ENCODE assay signal across 8 cellular contexts in genomic region chr11:111765984-111766833, GRCh38. TPM values are rescaled to one million over a fixed set of nuclear protein-coding genes. Genes with fewer than 3 reads are reported as not detected.
A peak's percentile ranks its signal among the peaks of the same experiment; 100 is the strongest.
DNase-seq lines count a peak whose midpoint lies in the region; ATAC-seq, FAIRE-seq and TF ChIP-seq lines count a peak whose summit lies in the region.

TSS of gene PPP2R1B (minus strand) at chr11:111766389. CDS start at chr11:111766361, 28 bp downstream.

- peaks cover 23% of the 10 kb centered on the region for H3K79me2 ChIP-seq in keratinocyte (ENCODE audit: control insufficient read depth, insufficient read depth, low read length)

- H2AFZ ChIP-seq in keratinocyte (ENCODE audit: control insufficient read depth, low read length) = peak within 1 kb of the TSS; percentile 99

- H3K9ac ChIP-seq in keratinocyte (ENCODE audit: control insufficient read depth, extremely low read depth, insufficient read depth, low read length) = peak within 1 kb of the TSS; percentile 93

- DNase-seq in AG04450 (ENCODE audit: low read depth, low spot score) (no peak), NCI-H345 (lab: John Stamatoyannopoulos, UW) (peak; percentile 70), cerebellar cortex (ENCODE audit: low spot score) (peak; percentile 89), keratinocyte (ENCODE audit: low read depth, low spot score) (no peak)
- DNase-seq in activated CD4-positive, CD25-positive, alpha-beta regulatory T cell treated with anti-CD3 and anti-CD28 coated beads, Interleukin-2, amount 50 U/mL, for 72 hours = peak; percentile 73
- DNase-seq in stimulated activated CD4-positive, alpha-beta T cell treated with anti-CD3 and anti-CD28 coated beads, Interleukin-15, amount 100 ng/mL, for 24 hours = peak; percentile 83

- ATAC-seq in GM18873 (IDR thresholded peaks at IDR 0.05; ENCODE audit: low FRiP score, unreplicated experiment) (peak; percentile 63), HG03135 (IDR thresholded peaks at IDR 0.05; ENCODE audit: unreplicated experiment) (peak; percentile 93)

- H4K20me1 ChIP-seq in keratinocyte (ENCODE audit: control insufficient read depth, extremely low read depth, insufficient read depth, low read length) = no peaks in the 10 kb centered on the region

- peaks cover 9 to 20% of the 10 kb centered on the region in 2 experiments for H3K36me3 ChIP-seq in keratinocyte (ENCODE audit: control insufficient read depth in 2 of 2, extremely low read depth in 1 of 2, insufficient read depth in 2 of 2, low read length in 2 of 2)

- H3K4me3 ChIP-seq in AG04450 (ENCODE audit: low read depth, low read length) (peak within 1 kb of the TSS; percentile 94), keratinocyte (ENCODE audit: control insufficient read depth in 2 of 3, extremely low read depth in 1 of 3, insufficient read depth in 2 of 3, low read depth in 1 of 3, low read length in 3 of 3) (peak within 1 kb of the TSS; percentile 83 to 91 (median 84))

- CTCF ChIA-PET in AG04450 (lab: Charles Lee) = interaction anchor here (0.9 to 8.5 kb wide), 5 partner anchors 10 to 162 kb away, joined by 3 to 65 read pairs (median 4); no protein-coding TSS in a partner anchor

- peak; percentile 29 for FAIRE-seq in keratinocyte (lab: Jason Lieb, UNC)

- TF ChIP-seq CTCF in AG04450 (IDR thresholded peaks at IDR 0.05; ENCODE audit: low read depth, low read length) = no peak
- TF ChIP-seq CTCF in keratinocyte (optimal IDR thresholded peaks at IDR 0.05 in 1 of 3, IDR thresholded peaks at IDR 0.05 in 1 of 3, conservative IDR thresholded peaks at IDR 0.05 in 1 of 3; ENCODE audit: extremely low read depth in 1 of 3, insufficient read depth in 2 of 3, low read length in 3 of 3) = no peak

- dilution Hi-C loops in keratinocyte (cut with MboI; ENCODE audit: extremely low pct_ligation_motif_present, low sequenced_read_pairs) = no loop called here

- no peaks in the 10 kb centered on the region for H3K9me1 ChIP-seq in keratinocyte (ENCODE audit: control insufficient read depth, extremely low read depth, insufficient read depth, low read length)

- POLR2A ChIA-PET in AG04450 (lab: Yijun Ruan, JAX) = interaction anchor here (0.6 to 2.8 kb wide), 6 partner anchors 33 to 162 kb away, joined by 3 to 10 read pairs (median 4); no protein-coding TSS in a partner anchor

- H3K27ac ChIP-seq in AG04450 (ENCODE audit: low read depth, low read length) (peak within 1 kb of the TSS; percentile 78), keratinocyte (ENCODE audit: control insufficient read depth, insufficient read depth, low read length) (peak within 1 kb of the TSS; percentile 96)

- H3K27me3 ChIP-seq in AG04450 (ENCODE audit: control insufficient read depth, insufficient read depth, low read length) (no peaks in the 10 kb centered on the region), keratinocyte (ENCODE audit: control insufficient read depth, extremely low read depth, insufficient read depth, low read length) (no peaks in the 10 kb centered on the region)

- no peaks in the 10 kb centered on the region; the same call in 1 of the 2 replicates for H3K9me3 ChIP-seq in AG04450 (ENCODE audit: control insufficient read depth, insufficient read depth, low read length)
- no peaks in the 10 kb centered on the region for H3K9me3 ChIP-seq in keratinocyte (ENCODE audit: control insufficient read depth, low read depth, low read length)

- peak within 1 kb of the TSS; percentile 86 for H3K4me2 ChIP-seq in keratinocyte (ENCODE audit: control insufficient read depth, extremely low read depth, insufficient read depth, low read depth, low read length)

- H3K4me1 ChIP-seq in keratinocyte (ENCODE audit: control insufficient read depth, extremely low read depth, insufficient read depth, low read length) = peaks cover 14% of the 10 kb centered on the region

RNA-seq across cellular contexts. Expression of gene PPP2R1B, which starts in this region (rescaled TPM):
- 40.3 and 44.9 TPM in 2 replicates for polyA plus RNA-seq in AG04450 (2011; rRNA removed)
- polyA minus RNA-seq in AG04450 (2011; rRNA and poly(A)+ RNA removed) = 47.5 and 62.1 TPM in 2 replicates
- polyA plus RNA-seq in keratinocyte = 22.3 to 35.1 TPM (median 33.6 TPM) in 3 replicates
- polyA plus RNA-seq in keratinocyte (2011; ENCODE audit: low read depth) = 15.3 TPM
- 19.2 and 33.8 TPM in 2 replicates for polyA plus RNA-seq in keratinocyte (2011; cell fraction: cytosol; rRNA removed)
- polyA plus RNA-seq in keratinocyte (2011; cell fraction: nucleus; rRNA removed) = 25.6 and 32.7 TPM in 2 replicates
- 12.1 and 25.1 TPM in 2 replicates for polyA plus RNA-seq in keratinocyte (2012; ENCODE audit: low replicate concordance)
- polyA minus RNA-seq in keratinocyte = 26.6 to 60.6 TPM (median 45.5 TPM) in 3 replicates
- 25.9 TPM for polyA minus RNA-seq in keratinocyte (2011; cell fraction: cytosol; rRNA and poly(A)+ RNA removed)
- 21.6 and 40.2 TPM in 2 replicates for polyA minus RNA-seq in keratinocyte (2011; cell fraction: nucleus; rRNA and poly(A)+ RNA removed)

Comparison
In these comparisons a context has a peak if more than half of its experiments do, and no peak if none do; other contexts are left out.
1. DNase-seq: peak in NCI-H345 (single experiment), activated CD4-positive, CD25-positive, alpha-beta regulatory T cell treated with anti-CD3 and anti-CD28 coated beads, Interleukin-2, amount 50 U/mL, for 72 hours (single experiment), cerebellar cortex (single experiment) and stimulated activated CD4-positive, alpha-beta T cell treated with anti-CD3 and anti-CD28 coated beads, Interleukin-15, amount 100 ng/mL, for 24 hours (single experiment); none in AG04450 (single experiment) and keratinocyte (single experiment).